Comparison of ENCODE assay signal across 17 cellular contexts in the genomic region with DNA sequence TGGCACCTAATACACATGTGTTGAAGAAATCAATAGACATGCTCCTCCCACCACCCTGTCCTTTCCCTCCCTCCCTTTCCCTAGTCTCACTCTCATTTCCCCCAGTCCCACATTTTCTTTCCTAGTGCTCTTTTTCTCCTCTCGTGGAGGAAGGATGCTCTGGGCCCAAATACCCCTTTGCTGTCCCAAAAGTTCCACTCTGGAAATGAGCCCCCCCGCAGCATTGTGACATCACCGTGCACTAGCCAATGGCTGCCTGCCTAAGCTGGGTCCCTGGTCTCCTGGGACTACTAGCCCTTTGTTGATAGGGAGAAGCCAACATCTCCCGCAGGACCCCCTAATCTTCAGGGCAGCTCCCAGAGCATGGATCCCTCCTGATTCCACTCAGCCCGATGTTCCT. TPM values are rescaled to one million over a fixed set of nuclear protein-coding genes. Genes with fewer than 3 reads are reported as not detected.
DNase-seq lines count a peak whose midpoint lies in the region; ATAC-seq, FAIRE-seq and TF ChIP-seq lines count a peak whose summit lies in the region.
"Had no signal": no experiment of that assay in that cellular context is flagged by ENCODE, and none has a peak within 500 bp of the region (broad histone marks: within the 10 kb centered on the region; RNA-seq: fewer than 3 reads in every experiment).

A gene with protein sequence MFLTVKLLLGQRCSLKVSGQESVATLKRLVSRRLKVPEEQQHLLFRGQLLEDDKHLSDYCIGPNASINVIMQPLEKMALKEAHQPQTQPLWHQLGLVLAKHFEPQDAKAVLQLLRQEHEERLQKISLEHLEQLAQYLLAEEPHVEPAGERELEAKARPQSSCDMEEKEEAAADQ (plus strand): TSS at position 301 of the 400 bp plus-strand sequence. CDS start 92 bp downstream, at position 393.

- no peak within 1 kb of the TSS for H4K8ac ChIP-seq in H9 (replicated peaks; ENCODE audit: insufficient read length, low read depth, low read length)

- no peak for TF ChIP-seq CTCF in AG04450 (IDR thresholded peaks at IDR 0.05; ENCODE audit: low read depth, low read length)
- no peak for TF ChIP-seq CTCF in H9 (conservative IDR thresholded peaks at IDR 0.05)
- TF ChIP-seq CTCF in astrocyte (IDR thresholded peaks at IDR 0.05; ENCODE audit: insufficient read depth, low read depth, low read length): no peak
- no peak for TF ChIP-seq CTCF in testis (IDR thresholded peaks at IDR 0.05)
- no peak for TF ChIP-seq CTCF in tibial nerve (IDR thresholded peaks at IDR 0.05)

- H3K4me1 Mint-ChIP-seq in H9: peaks cover 4 to 7% of the 10 kb centered on the region in 2 experiments; a peak in 2 of 4 replicates
- peaks cover 5% of the 10 kb centered on the region for H3K4me1 Mint-ChIP-seq in astrocyte (ENCODE audit: low read depth, unreplicated experiment)
- H3K4me1 Mint-ChIP-seq: CD14-positive monocyte, IgD-negative memory B cell had no signal

- no peaks in the 10 kb centered on the region for H3K23me2 ChIP-seq in H9 (ENCODE audit: insufficient read length, low read depth, low read length, poor library complexity, severe bottlenecking)

- H3K4me1 ChIP-seq in H9 (ENCODE audit: insufficient read depth, low read length) (no peaks in the 10 kb centered on the region), astrocyte (ENCODE audit: insufficient read depth, low read length) (no peaks in the 10 kb centered on the region), testis (peaks cover 4% of the 10 kb centered on the region), tibial nerve (no peaks in the 10 kb centered on the region)

- H3K18ac ChIP-seq in H9 (ENCODE audit: insufficient read length, low read depth, low read length): no peak within 1 kb of the TSS

- H2BK15ac ChIP-seq in H9 (ENCODE audit: low read depth, low read length): no peak within 1 kb of the TSS

- no peaks in the 10 kb centered on the region for H3K79me1 ChIP-seq in H9 (ENCODE audit: insufficient read depth, low read depth, low read length, poor library complexity, severe bottlenecking)

- H3T11ph ChIP-seq in H9 (ENCODE audit: low read length): no peak within 1 kb of the TSS

- no peak within 1 kb of the TSS for H2BK12ac ChIP-seq in H9 (ENCODE audit: insufficient read length, low read depth, low read length)

- H2BK20ac ChIP-seq in H9 (ENCODE audit: low read depth, low read length, poor library complexity, severe bottlenecking): no peak within 1 kb of the TSS

- no peak within 1 kb of the TSS for H2BK5ac ChIP-seq in H9 (ENCODE audit: insufficient read length, low read length)

- peak within 1 kb of the TSS in 1 of 3 experiments; percentile 91; a peak in 2 of 7 replicates for H3K27ac Mint-ChIP-seq in H9
- peak within 1 kb of the TSS; percentile 53 for H3K27ac Mint-ChIP-seq in astrocyte (ENCODE audit: unreplicated experiment)
- H3K27ac Mint-ChIP-seq: CD8-positive, alpha-beta T cell; IgD-negative memory B cell had no signal

- no peak within 1 kb of the TSS for H3K23ac ChIP-seq in H9 (ENCODE audit: insufficient read length, low read depth, low read length)

- intact Hi-C loops in testis (cut with DNase I; ENCODE audit: low total_unique reads): no loop called here

- H4K20me1 ChIP-seq in H9 (ENCODE audit: control insufficient read depth, insufficient read depth, insufficient read length) (no peaks in the 10 kb centered on the region), astrocyte (ENCODE audit: insufficient read depth, low read length) (no peaks in the 10 kb centered on the region)

- no peak within 1 kb of the TSS for H3K4me3 Mint-ChIP-seq in H9
- H3K4me3 Mint-ChIP-seq in astrocyte (ENCODE audit: unreplicated experiment): no peak within 1 kb of the TSS
- H3K4me3 Mint-ChIP-seq: CD14-positive monocyte; CD8-positive, alpha-beta T cell; IgD-negative memory B cell had no signal

- no peak within 1 kb of the TSS for H3K9ac ChIP-seq in H9 (ENCODE audit: extremely low read depth, insufficient read length, low read length)
- H3K9ac ChIP-seq in astrocyte (ENCODE audit: low read length): no peak within 1 kb of the TSS
- H3K9ac ChIP-seq: GM23248 had no signal

- no peak within 1 kb of the TSS for H2AFZ ChIP-seq in H9 (ENCODE audit: low read length)
- H2AFZ ChIP-seq in astrocyte (ENCODE audit: low read depth, low read length): no peak within 1 kb of the TSS
- H2AFZ ChIP-seq: GM23248 had no signal

- H3K36me3 ChIP-seq in astrocyte (ENCODE audit: insufficient read depth, low read length): no peaks in the 10 kb centered on the region
- no peaks in the 10 kb centered on the region for H3K36me3 ChIP-seq in testis (ENCODE audit: low read depth, missing control alignments)
- no peaks in the 10 kb centered on the region for H3K36me3 ChIP-seq in tibial nerve
- H3K36me3 ChIP-seq: BE2C had no signal

- no peak within 1 kb of the TSS for H2BK120ac ChIP-seq in H9 (ENCODE audit: low read depth, low read length, poor library complexity, severe bottlenecking)

- no CpG with 5 or more reads among the region's 5 CpGs for WGBS in H9 (ENCODE audit: extremely low coverage, insufficient read length, low lambda C conversion rate)
- WGBS in testis, 2 donors: 85 to 93% methylated on average over 5 of the region's 5 CpGs
- WGBS in tibial nerve, 2 donors: 85 to 91% methylated on average over 5 of the region's 5 CpGs

- no peaks in the 10 kb centered on the region for H3K9me3 Mint-ChIP-seq in H9
- no peaks in the 10 kb centered on the region for H3K9me3 Mint-ChIP-seq in astrocyte (ENCODE audit: unreplicated experiment)
- H3K9me3 Mint-ChIP-seq: CD8-positive, alpha-beta T cell; IgD-negative memory B cell had no signal

- no peak within 1 kb of the TSS for H3K56ac ChIP-seq in H9 (ENCODE audit: insufficient read length, low read depth, low read length)

- TF ChIP-seq POLR2A in testis (IDR thresholded peaks at IDR 0.05): no peak
- no peak for TF ChIP-seq POLR2A in tibial nerve (IDR thresholded peaks at IDR 0.05)

- peaks cover 65% of the 10 kb centered on the region for H3K27me3 ChIP-seq in AG04450 (ENCODE audit: control insufficient read depth, insufficient read depth, low read length)
- H3K27me3 ChIP-seq in H9 (ENCODE audit: insufficient read depth, low read length): no peaks in the 10 kb centered on the region
- H3K27me3 ChIP-seq in astrocyte (ENCODE audit: insufficient read depth, low read length): peaks cover 21% of the 10 kb centered on the region
- H3K27me3 ChIP-seq in testis: no peaks in the 10 kb centered on the region
- H3K27me3 ChIP-seq in tibial nerve: no peaks in the 10 kb centered on the region
- H3K27me3 ChIP-seq: BE2C had no signal

- no peaks in the 10 kb centered on the region; the same call in 1 of the 2 replicates for H3K9me3 ChIP-seq in AG04450 (ENCODE audit: control insufficient read depth, insufficient read depth, low read length)
- no peaks in the 10 kb centered on the region for H3K9me3 ChIP-seq in H9 (ENCODE audit: control insufficient read depth, low read depth, low read length)
- no peaks in the 10 kb centered on the region for H3K9me3 ChIP-seq in astrocyte (ENCODE audit: insufficient read depth, low read depth, low read length)
- H3K9me3 ChIP-seq in testis: no peaks in the 10 kb centered on the region
- H3K9me3 ChIP-seq in tibial nerve: no peaks in the 10 kb centered on the region
- H3K9me3 ChIP-seq: BE2C had no signal

- no peaks in the 10 kb centered on the region for H3K79me2 ChIP-seq in H9 (ENCODE audit: insufficient read depth, low read length)
- H3K79me2 ChIP-seq in astrocyte (ENCODE audit: insufficient read depth, low read length): no peaks in the 10 kb centered on the region

- H3K27ac ChIP-seq in AG04450 (ENCODE audit: low read depth, low read length) (peak within 1 kb of the TSS; percentile 39), H9 (ENCODE audit: insufficient read length, low read depth, low read length) (no peak within 1 kb of the TSS), astrocyte (ENCODE audit: low read depth, low read length) (no peak within 1 kb of the TSS), testis (no peak within 1 kb of the TSS), tibial nerve (no peak within 1 kb of the TSS)
- H3K27ac ChIP-seq: GM23248 had no signal

- H3K4me3 ChIP-seq in AG04450 (ENCODE audit: low read depth, low read length) (no peak within 1 kb of the TSS), astrocyte (ENCODE audit: insufficient read depth, low read depth, low read length) (no peak within 1 kb of the TSS), testis (no peak within 1 kb of the TSS), tibial nerve (no peak within 1 kb of the TSS)
- H3K4me3 ChIP-seq: GM23248 had no signal

- CTCF ChIA-PET in AG04450 (lab: Charles Lee): no interaction called here

- no peak within 1 kb of the TSS for H4K5ac ChIP-seq in H9 (ENCODE audit: insufficient read length, low read depth, low read length)

- ATAC-seq in GM19324 (IDR thresholded peaks at IDR 0.05; ENCODE audit: low FRiP score, unreplicated experiment): no peak
- ATAC-seq: CD8-positive, alpha-beta T cell had no signal

- H3K36me3 Mint-ChIP-seq in H9 (ENCODE audit: insufficient read depth in 1 of 3, low read depth in 3 of 3) (no peaks in the 10 kb centered on the region), astrocyte (ENCODE audit: low read depth, unreplicated experiment) (no peaks in the 10 kb centered on the region)
- H3K36me3 Mint-ChIP-seq: CD14-positive monocyte; CD8-positive, alpha-beta T cell; IgD-negative memory B cell had no signal

- H3K4ac ChIP-seq in H9 (ENCODE audit: low read depth, low read length): no peak within 1 kb of the TSS

- no peak within 1 kb of the TSS for H4K91ac ChIP-seq in H9 (ENCODE audit: insufficient read length, low read depth, low read length)

- peak within 1 kb of the TSS; percentile 29; the same call in 1 of the 2 replicates for H3K14ac ChIP-seq in H9 (ENCODE audit: insufficient read depth, low read length)

- no peak within 1 kb of the TSS for H3K4me2 ChIP-seq in H9 (ENCODE audit: insufficient read depth, insufficient read length, low read length)
- H3K4me2 ChIP-seq in astrocyte (ENCODE audit: low read length): no peak within 1 kb of the TSS

- DNase-seq in AG04450 (ENCODE audit: low read depth, low spot score): no peak
- DNase-seq in H9: no peak
- no peak for DNase-seq in astrocyte (ENCODE audit: low read depth)
- no peak for DNase-seq in testis
- DNase-seq in HuH-7 (ENCODE audit: low spot score): no peak
- no peak for DNase-seq in tibial nerve (ENCODE audit: low spot score in 2 of 2)
- DNase-seq: BE2C; CD8-positive, alpha-beta T cell; GDM1; GM23248 had no signal

- FAIRE-seq in astrocyte (lab: Jason Lieb, UNC): no peak
- FAIRE-seq: A204.1, D721Med, GM12892, H54 had no signal

- POLR2A ChIA-PET in AG04450 (lab: Yijun Ruan, JAX): interaction anchor here (0.6 kb wide), 1 partner anchor 20 kb away, joined by 8 read pairs; no protein-coding TSS in a partner anchor

- peaks cover 32% of the 10 kb centered on the region for H3K27me3 Mint-ChIP-seq in H9 (ENCODE audit: low read depth)
- H3K27me3 Mint-ChIP-seq in astrocyte (ENCODE audit: low read depth, unreplicated experiment): peaks cover 70% of the 10 kb centered on the region

- no peak within 1 kb of the TSS for H2AK5ac ChIP-seq in H9 (ENCODE audit: insufficient read length, low read length)

- no peak for TF ChIP-seq EP300 in tibial nerve (IDR thresholded peaks at IDR 0.05)

RNA-seq across cellular contexts. Expression of the gene that starts here (rescaled TPM):
- polyA plus RNA-seq in AG04450 (2011; rRNA removed) (not detected in 2 replicates), testis (ENCODE audit: insufficient read depth, low read depth, low replicate concordance) (105 TPM)
- polyA minus RNA-seq in AG04450 (2011; rRNA and poly(A)+ RNA removed): not detected in 2 replicates
- total RNA-seq in H9 (2021) (not detected in 2 replicates), astrocyte (not detected in 2 replicates), testis (10 to 100 TPM; 34.1 to 95.5 TPM), tibial nerve (under 1 TPM in 1 of 4 donors, not detected in 3; 0.42 TPM)
- total RNA-seq: CD8-positive, alpha-beta T cell; GM23248 had no signal
- polyA plus RNA-seq: CD14-positive monocyte, GM23248, IgD-negative memory B cell had no signal

Comparison
In these comparisons a context has a peak if more than half of its experiments do, and no peak if none do; other contexts are left out.
1. RNA of the gene that starts here (total RNA-seq): 34.1 to 95.5 TPM in testis; not detected in H9, not detected in astrocyte and 0.42 TPM in tibial nerve; every median in the first group is over 10 times any median in the second.
2. RNA of the gene that starts here (polyA plus RNA-seq): 105 TPM in testis (single experiment); not detected in AG04450; every median in the first group is over 100 times any median in the second.